In genomic region chr12:53987748-53988147, GRCh38 we compare ENCODE assay signal across 24 cellular contexts. TPM values are rescaled to one million over a fixed set of nuclear protein-coding genes. Genes with fewer than 3 reads are reported as not detected.
DNase-seq lines count a peak whose midpoint lies in the region; ATAC-seq and TF ChIP-seq lines count a peak whose summit lies in the region.
"Had no signal": no experiment of that assay in that cellular context is flagged by ENCODE, and none has a peak within 500 bp of the region (broad histone marks: within the 10 kb centered on the region; RNA-seq: fewer than 3 reads in every experiment).

No MANE protein-coding gene starts in this region.

- H3K27me3 ChIP-seq in MG63 (no peaks in the 10 kb centered on the region), skeletal muscle tissue (ENCODE audit: control insufficient read depth in 3 of 3, insufficient read depth in 3 of 3, low read length in 3 of 3) (peaks cover 10 to 25% (median 20%) of the 10 kb centered on the region in 3 donors), aorta (ENCODE audit: control insufficient read depth in 1 of 2, insufficient read depth in 2 of 2, low read length in 1 of 2) (peaks cover 0 to 6% of the 10 kb centered on the region in 2 donors)

- H3K4me3 ChIP-seq in MG63: peak overlapping the region; percentile 70
- peak overlapping the region; percentile 78 to 86 for H3K4me3 ChIP-seq in foreskin fibroblast (ENCODE audit: low read depth in 1 of 2, low read length in 2 of 2)
- peak overlapping the region; percentile 87 to 95 (median 91) for H3K4me3 ChIP-seq in skeletal muscle tissue (ENCODE audit: low read length in 3 of 3)
- H3K4me3 ChIP-seq in aorta (ENCODE audit: low read length in 2 of 2): no peak overlapping the region
- H3K4me3 ChIP-seq: adrenal gland, esophagus squamous epithelium, stomach had no signal

- no peaks in the 10 kb centered on the region for H3K9me3 ChIP-seq in MG63
- no peaks in the 10 kb centered on the region for H3K9me3 ChIP-seq in skeletal muscle tissue (ENCODE audit: control insufficient read depth in 3 of 3, low read length in 3 of 3)
- H3K9me3 ChIP-seq in aorta (ENCODE audit: control insufficient read depth, low read length): no peaks in the 10 kb centered on the region
- H3K9me3 ChIP-seq: adrenal gland, BE2C, breast epithelium, esophagus squamous epithelium had no signal

- intact Hi-C loops in aorta (cut with DNase I): loop anchor here in 1 of 2 donors (5.0 kb wide), 1 partner anchor 220 kb away; no protein-coding TSS in a partner anchor

- ATAC-seq in HG02885 (IDR thresholded peaks at IDR 0.05; ENCODE audit: poor library complexity, unreplicated experiment) (no peak), aorta (ENCODE audit: low FRiP score) (no peak)

- H3K27ac ChIP-seq in skeletal muscle tissue (ENCODE audit: low read depth, low read length) (peak overlapping the region; percentile 100), aorta (ENCODE audit: low read depth in 1 of 2, low read length in 2 of 2) (no peak overlapping the region)
- H3K27ac ChIP-seq: adrenal gland, esophagus squamous epithelium, stomach had no signal

- H3K4me1 ChIP-seq in skeletal muscle tissue (ENCODE audit: control insufficient read depth in 3 of 3, insufficient read depth in 3 of 3, low read length in 3 of 3) (peaks cover 62 to 84% (median 63%) of the 10 kb centered on the region in 3 donors), aorta (ENCODE audit: control insufficient read depth in 1 of 2, insufficient read depth in 2 of 2, low read length in 2 of 2) (no peaks in the 10 kb centered on the region)

- DNase-seq in MG63 (no peak), foreskin fibroblast (no peak), 8988T (no peak), aorta (no peak)
- DNase-seq: activated CD8-positive, alpha-beta memory T cell treated with anti-CD3 and anti-CD28 coated beads for 24 hours; activated T-cell treated with anti-CD3 and anti-CD28 coated beads, Interleukin-2, amount 50 U/mL, for 24 hours; adrenal gland; BE2C; effector memory CD4-positive, alpha-beta T cell; esophagus squamous epithelium; GF-D8; HCEC 1CT; kidney glomerular epithelial cell; NCI-H1105; NCI-H2029; occipital lobe; stomach; trophoblast cell had no signal

- no peak for TF ChIP-seq CTCF in foreskin fibroblast (IDR thresholded peaks at IDR 0.05; ENCODE audit: low read depth, low read length)

- H3K9ac ChIP-seq in skeletal muscle tissue (ENCODE audit: low read depth in 1 of 3, low read length in 3 of 3): peak overlapping the region; percentile 95 to 97 (median 97)

- WGBS in aorta, 2 donors: 52 to 57% methylated on average over 4 of the region's 4 CpGs

- peaks cover 19% of the 10 kb centered on the region for H3K36me3 ChIP-seq in MG63
- no peaks in the 10 kb centered on the region for H3K36me3 ChIP-seq in skeletal muscle tissue (ENCODE audit: control insufficient read depth in 3 of 3, insufficient read depth in 3 of 3, low read length in 3 of 3)
- no peaks in the 10 kb centered on the region for H3K36me3 ChIP-seq in aorta (ENCODE audit: control insufficient read depth in 1 of 2, insufficient read depth in 2 of 2, low read length in 1 of 2)
- H3K36me3 ChIP-seq: adrenal gland, BE2C, breast epithelium, esophagus squamous epithelium, stomach had no signal

RNA-seq across cellular contexts. Expression of gene HOXC10, which starts 2.8 kb away (rescaled TPM):
- total RNA-seq in MG63 (2014; rRNA removed; shearing (Covaris generic); ENCODE audit: low replicate concordance): 19.8 and 27.4 TPM in 2 replicates
- 3.7 TPM for total RNA-seq in skeletal muscle tissue
- 10 to 100 TPM in 1 of 2 donors, 1 to 10 TPM in 1; 1.6 to 32.0 TPM for total RNA-seq in aorta
- polyA plus RNA-seq in aorta: 1 to 10 TPM in 1 of 2 donors, not detected in 1; 3.6 TPM
- total RNA-seq: lung microvascular endothelial cell, occipital lobe, stomach had no signal
- polyA plus RNA-seq: stomach had no signal

RNA-seq across cellular contexts. Expression of gene HOXC9, which starts 12.2 kb away (rescaled TPM):
- total RNA-seq in MG63 (2014; rRNA removed; shearing (Covaris generic); ENCODE audit: low replicate concordance): 1.9 and 7.9 TPM in 2 replicates
- 4.2 TPM for total RNA-seq in skeletal muscle tissue
- total RNA-seq in aorta: 1 to 10 TPM; 2.6 to 9.0 TPM
- under 1 TPM in 1 of 2 donors, not detected in 1; 0.38 TPM for polyA plus RNA-seq in aorta
- total RNA-seq: lung microvascular endothelial cell, occipital lobe, stomach had no signal

RNA-seq across cellular contexts. Expression of gene HOTAIR, which starts 13.0 kb away (rescaled TPM):
- total RNA-seq in MG63 (2014; rRNA removed; shearing (Covaris generic); ENCODE audit: low replicate concordance): 4.2 and 4.5 TPM in 2 replicates
- total RNA-seq in skeletal muscle tissue (2.1 TPM), aorta (1 to 10 TPM in 1 of 2 donors, not detected in 1; 9.7 TPM)
- polyA plus RNA-seq in aorta: not detected
- total RNA-seq: adrenal gland, esophagus squamous epithelium, lung microvascular endothelial cell, occipital lobe, RPMI7951, SK-MEL-5, stomach had no signal
- polyA plus RNA-seq: adrenal gland, stomach had no signal

RNA-seq across cellular contexts. Expression of gene HOXC11, which starts 14.8 kb away (rescaled TPM):
- total RNA-seq in MG63 (2014; rRNA removed; shearing (Covaris generic); ENCODE audit: low replicate concordance): 0.30 and 1.3 TPM in 2 replicates
- total RNA-seq in skeletal muscle tissue (0.52 TPM), aorta (1 to 10 TPM in 1 of 2 donors, not detected in 1; 4.1 TPM)
- under 1 TPM in 1 of 2 donors, not detected in 1; 0.38 TPM for polyA plus RNA-seq in aorta
- total RNA-seq: adrenal gland, esophagus squamous epithelium, lung microvascular endothelial cell, occipital lobe, stomach had no signal
- polyA plus RNA-seq: adrenal gland, stomach had no signal

RNA-seq across cellular contexts. Expression of gene HOXC8, which starts 21.0 kb away (rescaled TPM):
- total RNA-seq in MG63 (2014; rRNA removed; shearing (Covaris generic); ENCODE audit: low replicate concordance): 0.10 and 0.13 TPM in 2 replicates
- total RNA-seq in skeletal muscle tissue: 0.52 TPM
- total RNA-seq in aorta: 1 to 10 TPM; 4.2 to 6.4 TPM
- under 1 TPM in 1 of 2 donors, not detected in 1; 0.75 TPM for polyA plus RNA-seq in aorta
- total RNA-seq: lung microvascular endothelial cell, occipital lobe, stomach had no signal

Comparison
In these comparisons a context has a peak if more than half of its experiments do, and no peak if none do; other contexts are left out.
1. H3K4me3 ChIP-seq: peak in MG63 (single experiment), foreskin fibroblast (2 of 2) and skeletal muscle tissue (3 of 3); none in aorta (0 of 2).